In genomic region chr10:83373659-83374058, GRCh38 we compare ENCODE assay signal across 8 cellular contexts.
DNase-seq lines count a peak whose midpoint lies in the region; ATAC-seq and TF ChIP-seq lines count a peak whose summit lies in the region.

No MANE protein-coding gene starts in this region.

- H3K9ac ChIP-seq in adipocyte (ENCODE audit: low read length): no peak overlapping the region

- H3K4me1 ChIP-seq in adipocyte (ENCODE audit: control insufficient read depth, insufficient read depth, low read length) (peaks cover 3% of the 10 kb centered on the region), esophagus muscularis mucosa (no peaks in the 10 kb centered on the region)

- DNase-seq in ELR (ENCODE audit: low read depth) (peak; percentile 7), M059J (ENCODE audit: low read depth) (peak; percentile 2), adipocyte (ENCODE audit: low read depth) (peak; percentile 53), kidney glomerular epithelial cell (lab: John Stamatoyannopoulos, UW) (peak; percentile 12), NCI-H1417 treated with DMSO at 0.1 percent for 48 hours (lab: John Stamatoyannopoulos, UW) (no peak), esophagus muscularis mucosa (ENCODE audit: extremely low spot score) (no peak)
- DNase-seq in stimulated activated CD4-positive, alpha-beta T cell treated with anti-CD3 and anti-CD28 coated beads, Interleukin-2, amount 100 ng/mL, for 48 hours: no peak

- H3K36me3 ChIP-seq in adipocyte (ENCODE audit: control insufficient read depth, insufficient read depth, low read length, severe bottlenecking) (no peaks in the 10 kb centered on the region), esophagus muscularis mucosa (no peaks in the 10 kb centered on the region)

- H3K27me3 ChIP-seq in adipocyte (replicated peaks; ENCODE audit: control insufficient read depth, insufficient read depth, low read length) (no peaks in the 10 kb centered on the region), esophagus muscularis mucosa (no peaks in the 10 kb centered on the region)

- no peak overlapping the region for H3K27ac ChIP-seq in esophagus muscularis mucosa (replicated peaks in 1 of 4)

- 81% methylated on average over 2 of the region's 2 CpGs for WGBS in esophagus muscularis mucosa

- TF ChIP-seq POLR2A in esophagus muscularis mucosa (IDR thresholded peaks at IDR 0.05; ENCODE audit: low read depth): no peak

- H3K4me3 ChIP-seq in adipocyte (ENCODE audit: low read length): no peak overlapping the region
- no peak overlapping the region for H3K4me3 ChIP-seq in esophagus muscularis mucosa

- TF ChIP-seq EP300 in esophagus muscularis mucosa (IDR thresholded peaks at IDR 0.05): no peak

- TF ChIP-seq CTCF in esophagus muscularis mucosa (IDR thresholded peaks at IDR 0.05): no peak

- intact Hi-C loops in esophagus muscularis mucosa (cut with DNase I): no loop called here

- no peak for ATAC-seq in HG02798 (IDR thresholded peaks at IDR 0.05; ENCODE audit: poor library complexity, unreplicated experiment)

- H3K9me3 ChIP-seq in adipocyte (ENCODE audit: control insufficient read depth, low read length) (no peaks in the 10 kb centered on the region), esophagus muscularis mucosa (no peaks in the 10 kb centered on the region)

Comparison
In these comparisons a context has a peak if more than half of its experiments do, and no peak if none do; other contexts are left out.
1. DNase-seq: peak in ELR (single experiment), M059J (single experiment), adipocyte (single experiment) and kidney glomerular epithelial cell (single experiment); none in NCI-H1417 treated with DMSO at 0.1 percent for 48 hours (single experiment), esophagus muscularis mucosa (single experiment) and stimulated activated CD4-positive, alpha-beta T cell treated with anti-CD3 and anti-CD28 coated beads, Interleukin-2, amount 100 ng/mL, for 48 hours (0 of 2).